Comparison of ENCODE assay signal across 10 cellular contexts in genomic region chr2:70923378-70924015, GRCh38. TPM values are rescaled to one million over a fixed set of nuclear protein-coding genes. Genes with fewer than 3 reads are reported as not detected.
DNase-seq lines count a peak whose midpoint lies in the region; ATAC-seq and TF ChIP-seq lines count a peak whose summit lies in the region.
"Had no signal": no experiment of that assay in that cellular context is flagged by ENCODE, and none has a peak within 500 bp of the region (broad histone marks: within the 10 kb centered on the region; RNA-seq: fewer than 3 reads in every experiment).

No MANE protein-coding gene starts in this region.

- no peak overlapping the region for H3K9ac ChIP-seq in Loucy (ENCODE audit: low read depth, low read length, poor library complexity, severe bottlenecking)

- H4K20me1 ChIP-seq in Loucy (ENCODE audit: insufficient read depth, low read length, poor library complexity, severe bottlenecking), result no peaks in the 10 kb centered on the region

- no peaks in the 10 kb centered on the region for H3K9me3 ChIP-seq in Loucy (ENCODE audit: insufficient read depth, low read depth, low read length)

- H3K27me3 ChIP-seq in Loucy (ENCODE audit: insufficient read depth, low read length, poor library complexity, severe bottlenecking), result no peaks in the 10 kb centered on the region

- no peak overlapping the region; the same call in 1 of the 2 replicates for H2AFZ ChIP-seq in Loucy (ENCODE audit: low read length)

- H3K79me2 ChIP-seq in Loucy (ENCODE audit: insufficient read depth, low read length), result no peaks in the 10 kb centered on the region

- peak; percentile 56 for DNase-seq in activated effector memory CD4-positive, alpha-beta T cell treated with anti-CD3 and anti-CD28 coated beads, Interleukin-2, amount 50 U/mL, for 16 hours
- DNase-seq in activated effector memory CD4-positive, alpha-beta T cell treated with Interleukin-2 at 50 U/mL for 16 hours, result no peak
- peak in 1 of 2 donors; percentile 17 for DNase-seq in cardiac fibroblast (ENCODE audit: low read depth in 2 of 2)
- peak; percentile 19 for DNase-seq in sciatic nerve (ENCODE audit: low spot score)
- no peak for DNase-seq in AG08396 (ENCODE audit: low spot score)
- DNase-seq in NCI-H524 treated with DMSO at 0.1 percent for 48 hours (lab: John Stamatoyannopoulos, UW), result no peak
- DNase-seq: NCI-H446 treated with DMSO at 0.1 percent for 48 hours had no signal

- H3K4me1 ChIP-seq in Loucy (ENCODE audit: insufficient read depth, low read length, poor library complexity, severe bottlenecking), result no peaks in the 10 kb centered on the region

- no peaks in the 10 kb centered on the region for H3F3A ChIP-seq in Loucy (ENCODE audit: low read depth)

- H3K36me3 ChIP-seq in Loucy (ENCODE audit: insufficient read depth, low read length), result no peaks in the 10 kb centered on the region

- TF ChIP-seq CTCF in Loucy (conservative IDR thresholded peaks at IDR 0.05; ENCODE audit: low read length) (peak; percentile 73), cardiac fibroblast (IDR thresholded peaks at IDR 0.05; ENCODE audit: low read depth, low read length) (peak; percentile 28)

- intact Hi-C loops in sciatic nerve (cut with DNase I), result no loop called here

- H3K4me2 ChIP-seq in Loucy (ENCODE audit: low read depth, low read length, poor library complexity, severe bottlenecking), result no peak overlapping the region

- H3K4me3 ChIP-seq in Loucy (ENCODE audit: low read length, poor library complexity, severe bottlenecking) (no peak overlapping the region), cardiac fibroblast (replicated peaks in 1 of 2; ENCODE audit: low read depth in 2 of 2, low read length in 2 of 2) (no peak overlapping the region)

- ATAC-seq in sciatic nerve (no peak), HG02571 (IDR thresholded peaks at IDR 0.05; ENCODE audit: unreplicated experiment) (no peak)

- H3K9me2 ChIP-seq in Loucy (replicated peaks; ENCODE audit: low read depth, low read length), result no peaks in the 10 kb centered on the region

RNA-seq across cellular contexts. Expression of gene ATP6V1B1, which starts 12.2 kb away (rescaled TPM):
- total RNA-seq in sciatic nerve, result 1.3 TPM
- total RNA-seq: astrocyte had no signal

RNA-seq across cellular contexts. Expression of gene VAX2, which starts 23.1 kb away (rescaled TPM):
- total RNA-seq in sciatic nerve, result 1.9 TPM

RNA-seq across cellular contexts. Expression of gene ANKRD53, which starts 54.9 kb away (rescaled TPM):
- total RNA-seq in sciatic nerve, result 2.2 TPM

Comparison
In these comparisons a context has a peak if more than half of its experiments do, and no peak if none do; other contexts are left out.
1. DNase-seq: peak in activated effector memory CD4-positive, alpha-beta T cell treated with anti-CD3 and anti-CD28 coated beads, Interleukin-2, amount 50 U/mL, for 16 hours (single experiment) and sciatic nerve (single experiment); none in activated effector memory CD4-positive, alpha-beta T cell treated with Interleukin-2 at 50 U/mL for 16 hours (single experiment), AG08396 (single experiment) and NCI-H524 treated with DMSO at 0.1 percent for 48 hours (single experiment).